Comparison of ENCODE assay signal across 11 cellular contexts in the genomic region with DNA sequence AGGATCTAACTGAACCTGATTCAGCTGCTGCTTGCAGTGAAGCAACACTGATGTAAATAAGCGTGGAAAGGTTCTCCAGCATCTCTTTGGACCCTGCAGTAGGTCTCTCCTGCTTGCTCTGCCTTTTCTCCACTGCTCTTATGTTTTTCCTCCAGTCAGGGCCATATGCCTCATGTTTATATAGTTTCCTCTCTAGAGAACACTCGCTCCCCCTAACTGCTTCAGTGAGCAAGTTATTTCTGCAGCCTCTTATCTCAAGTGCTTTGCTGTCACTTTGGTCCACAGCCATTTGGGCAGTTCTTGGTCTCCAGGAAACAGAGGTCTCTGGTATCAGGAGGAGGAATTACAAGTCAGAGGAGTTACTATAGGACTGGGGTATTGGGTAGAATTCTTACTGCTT. TPM values are rescaled to one million over a fixed set of nuclear protein-coding genes. Genes with fewer than 3 reads are reported as not detected.
DNase-seq lines count a peak whose midpoint lies in the region; ATAC-seq and TF ChIP-seq lines count a peak whose summit lies in the region.
"Had no signal": no experiment of that assay in that cellular context is flagged by ENCODE, and none has a peak within 500 bp of the region (broad histone marks: within the 10 kb centered on the region; RNA-seq: fewer than 3 reads in every experiment).

No MANE protein-coding gene starts in this region.

- H3K9ac ChIP-seq in endocrine pancreas (ENCODE audit: control insufficient read depth, insufficient read depth, low read length) (no peak overlapping the region), smooth muscle cell (ENCODE audit: low read depth) (no peak overlapping the region)

- H2AFZ ChIP-seq in smooth muscle cell (ENCODE audit: low read depth), result no peak overlapping the region

- no peak overlapping the region for H3K27ac ChIP-seq in smooth muscle cell (ENCODE audit: low read depth)
- H3K27ac ChIP-seq: breast epithelium, SJSA1 had no signal

- no peaks in the 10 kb centered on the region for H4K20me1 ChIP-seq in smooth muscle cell (ENCODE audit: low read depth)

- TF ChIP-seq CTCF in smooth muscle cell (IDR thresholded peaks at IDR 0.05; ENCODE audit: borderline replicate concordance, insufficient read depth, poor library complexity, severe bottlenecking), result no peak

- H3K4me1 ChIP-seq in endocrine pancreas (ENCODE audit: control insufficient read depth, insufficient read depth, low read length) (peaks cover 13% of the 10 kb centered on the region), smooth muscle cell (ENCODE audit: low read depth) (peaks cover 5% of the 10 kb centered on the region)

- peaks cover 27% of the 10 kb centered on the region for H3K79me2 ChIP-seq in smooth muscle cell (ENCODE audit: low read depth)

- no peak for ATAC-seq in HG03521 (IDR thresholded peaks at IDR 0.05; ENCODE audit: unreplicated experiment)

- H3K4me3 ChIP-seq in endocrine pancreas (ENCODE audit: control insufficient read depth, insufficient read depth, low read length), result peak overlapping the region; percentile 27
- H3K4me3 ChIP-seq in smooth muscle cell, result no peak overlapping the region
- H3K4me3 ChIP-seq: breast epithelium, SJSA1 had no signal

- H3F3A ChIP-seq in smooth muscle cell (ENCODE audit: low read depth), result no peaks in the 10 kb centered on the region

- H3K27me3 ChIP-seq in endocrine pancreas (ENCODE audit: control insufficient read depth, insufficient read depth, low read length), result no peaks in the 10 kb centered on the region
- no peaks in the 10 kb centered on the region for H3K27me3 ChIP-seq in smooth muscle cell (ENCODE audit: low read depth)
- H3K27me3 ChIP-seq: breast epithelium, SJSA1 had no signal

- in situ Hi-C loops in ACHN (cut with HindIII; ENCODE audit: low pct_ligation_motif_present, low pct_unique_long_range_greater_than_20kb, low sequenced_read_pairs), result no loop called here

- no peak overlapping the region for H3K4me2 ChIP-seq in smooth muscle cell

- peak; percentile 56 for DNase-seq in ACHN
- DNase-seq in NCI-H2107 treated with DMSO at 0.1 percent for 48 hours (lab: John Stamatoyannopoulos, UW; ENCODE audit: unreplicated experiment), result peak; percentile 39
- peak; percentile 36 for DNase-seq in mucosa of gallbladder (ENCODE audit: low spot score)
- no peak for DNase-seq in SK-N-DZ (ENCODE audit: low spot score)
- no peak for DNase-seq in stimulated activated naive CD4-positive, alpha-beta T cell treated with Interleukin-2 at 50 U/mL for 16 hours (lab: John Stamatoyannopoulos, UW)
- no peak for DNase-seq in smooth muscle cell (lab: John Stamatoyannopoulos, UW; ENCODE audit: unreplicated experiment)
- DNase-seq: NCI-H1694 treated with DMSO at 0.1 percent for 48 hours had no signal

- no peaks in the 10 kb centered on the region for H3K36me3 ChIP-seq in endocrine pancreas (ENCODE audit: control insufficient read depth, insufficient read depth, low read length)
- no peaks in the 10 kb centered on the region for H3K36me3 ChIP-seq in smooth muscle cell (ENCODE audit: low read depth)
- H3K36me3 ChIP-seq: breast epithelium had no signal

- WGBS in smooth muscle cell (ENCODE audit: low lambda C conversion rate), result 46% methylated on average over 2 of the region's 2 CpGs

- H3K9me3 ChIP-seq in endocrine pancreas (ENCODE audit: control insufficient read depth, low read length) (no peaks in the 10 kb centered on the region), smooth muscle cell (replicated peaks; ENCODE audit: low read depth) (no peaks in the 10 kb centered on the region)
- H3K9me3 ChIP-seq: breast epithelium, SJSA1 had no signal

RNA-seq across cellular contexts. Expression of gene PRUNE1, which starts 5.3 kb away (rescaled TPM):
- total RNA-seq in mucosa of gallbladder, result 21.6 TPM
- polyA plus RNA-seq in SK-N-DZ (2014; cell fraction: cytosol; rRNA removed), result 28.0 and 34.5 TPM in 2 replicates
- polyA plus RNA-seq in SK-N-DZ (2014; cell fraction: nucleus; rRNA removed), result 15.6 and 20.2 TPM in 2 replicates
- total RNA-seq in smooth muscle cell, result 15.2 and 16.8 TPM in 2 replicates
- polyA plus RNA-seq in smooth muscle cell, result 10.1 and 19.5 TPM in 2 replicates

RNA-seq across cellular contexts. Expression of gene MINDY1, which starts 6.8 kb away (rescaled TPM):
- total RNA-seq in mucosa of gallbladder (60.1 TPM), smooth muscle cell (3.2 and 4.9 TPM in 2 replicates)
- 13.9 and 14.8 TPM in 2 replicates for polyA plus RNA-seq in SK-N-DZ (2014; cell fraction: cytosol; rRNA removed)
- 12.5 and 20.2 TPM in 2 replicates for polyA plus RNA-seq in SK-N-DZ (2014; cell fraction: nucleus; rRNA removed)
- polyA plus RNA-seq in smooth muscle cell, result 2.4 and 8.5 TPM in 2 replicates

RNA-seq across cellular contexts. Expression of gene BNIPL, which starts 22.9 kb away (rescaled TPM):
- total RNA-seq in mucosa of gallbladder (0.66 TPM), smooth muscle cell (5.3 and 5.6 TPM in 2 replicates)
- 1.9 and 2.1 TPM in 2 replicates for polyA plus RNA-seq in SK-N-DZ (2014; cell fraction: cytosol; rRNA removed)
- polyA plus RNA-seq in SK-N-DZ (2014; cell fraction: nucleus; rRNA removed), result 5.0 and 10.3 TPM in 2 replicates
- polyA plus RNA-seq in smooth muscle cell, result 0.93 and 1.2 TPM in 2 replicates

RNA-seq across cellular contexts. Expression of gene ANXA9, which starts 31.4 kb away (rescaled TPM):
- total RNA-seq in mucosa of gallbladder (25.1 TPM), smooth muscle cell (0.67 and 2.6 TPM in 2 replicates)
- 0.07 and 0.45 TPM in 2 replicates for polyA plus RNA-seq in SK-N-DZ (2014; cell fraction: cytosol; rRNA removed)
- 0.07 TPM in 1 of 2 replicates, not detected in the other for polyA plus RNA-seq in SK-N-DZ (2014; cell fraction: nucleus; rRNA removed)
- 0.19 and 0.31 TPM in 2 replicates for polyA plus RNA-seq in smooth muscle cell
- total RNA-seq: SJSA1 had no signal

RNA-seq across cellular contexts. Expression of gene C1orf56, which starts 34.0 kb away (rescaled TPM):
- total RNA-seq in mucosa of gallbladder, result 12.5 TPM
- polyA plus RNA-seq in SK-N-DZ (2014; cell fraction: cytosol; rRNA removed), result 4.8 TPM in 2 replicates
- 1.7 and 4.7 TPM in 2 replicates for polyA plus RNA-seq in SK-N-DZ (2014; cell fraction: nucleus; rRNA removed)
- 1.2 and 1.6 TPM in 2 replicates for total RNA-seq in smooth muscle cell
- polyA plus RNA-seq in smooth muscle cell, result 4.4 and 8.0 TPM in 2 replicates

Comparison
In these comparisons a context has a peak if more than half of its experiments do, and no peak if none do; other contexts are left out.
1. DNase-seq: peak in ACHN (single experiment), NCI-H2107 treated with DMSO at 0.1 percent for 48 hours (single experiment) and mucosa of gallbladder (single experiment); none in SK-N-DZ (single experiment), stimulated activated naive CD4-positive, alpha-beta T cell treated with Interleukin-2 at 50 U/mL for 16 hours (single experiment) and smooth muscle cell (single experiment).
2. RNA of gene MINDY1, which starts 6.8 kb away (total RNA-seq): 60.1 TPM in mucosa of gallbladder (single experiment); 3.2 to 4.9 TPM in smooth muscle cell; every median in the first group is over 10 times any median in the second.